ENCODE assay signal across 15 cellular contexts in the genomic region with DNA sequence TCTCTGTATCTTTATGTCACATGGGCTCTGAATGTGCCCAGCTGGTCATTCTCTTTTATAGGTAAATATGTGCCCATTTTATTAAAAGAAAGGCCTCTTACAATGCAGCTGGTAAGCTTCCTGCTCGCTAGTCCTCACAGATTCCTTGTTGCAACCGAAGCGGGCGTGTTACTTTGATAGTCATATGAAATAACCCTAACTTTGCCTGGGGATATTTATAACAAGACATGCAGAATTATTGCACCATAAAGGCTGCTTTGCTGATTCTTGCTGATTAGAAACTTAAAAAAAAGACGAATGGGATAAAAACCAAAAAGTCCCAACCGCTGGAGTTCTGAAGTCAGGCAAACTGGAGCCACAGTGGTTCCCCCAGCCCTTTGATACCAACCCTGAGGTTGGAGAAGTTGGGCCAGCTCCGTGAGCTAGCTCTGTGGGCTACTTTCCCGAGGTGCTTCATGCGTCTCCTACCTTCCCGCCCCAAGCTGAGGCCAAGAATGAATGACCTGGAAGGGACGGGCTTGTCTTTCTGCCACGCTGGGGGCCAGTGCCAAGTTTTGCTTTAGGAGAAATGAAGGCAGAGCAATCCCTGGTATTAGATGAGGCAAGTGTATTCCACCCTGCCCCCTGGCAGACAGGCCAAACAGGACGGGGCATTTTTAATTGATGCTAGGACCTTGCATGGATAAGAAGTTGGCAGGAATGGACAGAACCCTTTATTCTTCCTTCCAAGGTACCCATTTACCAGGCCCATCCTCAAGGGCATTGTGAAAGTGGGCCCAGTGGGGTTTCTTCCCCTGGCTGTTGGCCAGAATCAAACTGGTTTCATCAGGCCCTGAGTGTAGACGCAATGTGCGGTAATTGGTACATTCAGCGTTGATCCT.
DNase-seq lines count a peak whose midpoint lies in the region; TF ChIP-seq lines count a peak whose summit lies in the region.
"Had no signal": no experiment of that assay in that cellular context is flagged by ENCODE, and none has a peak within 500 bp of the region (broad histone marks: within the 10 kb centered on the region; RNA-seq: fewer than 3 reads in every experiment).

No MANE protein-coding gene starts in this region.

- POLR2A ChIA-PET in RWPE1 (lab: Yijun Ruan, JAX; ENCODE audit: low non-redundant PET): interaction anchor here (0.6 kb wide), 1 partner anchor 13 kb away, joined by 3 read pairs; no protein-coding TSS in a partner anchor

- no peaks in the 10 kb centered on the region for H3K4me1 ChIP-seq in hepatocyte (ENCODE audit: insufficient read depth)
- H3K4me1 ChIP-seq: BLaER1 had no signal

- no peaks in the 10 kb centered on the region for H3K27me3 ChIP-seq in hepatocyte
- H3K27me3 ChIP-seq: BLaER1 had no signal

- no peak overlapping the region for H3K4me3 Mint-ChIP-seq in endothelial cell (ENCODE audit: unreplicated experiment)
- H3K4me3 Mint-ChIP-seq: CD8-positive, alpha-beta memory T cell; HFFc6 had no signal

- CTCF ChIA-PET in RWPE1 (lab: Yijun Ruan, JAX): interaction anchor here (0.8 kb wide), 1 partner anchor 1687 kb away, joined by 3 read pairs; no protein-coding TSS in a partner anchor

- H3K36me3 Mint-ChIP-seq in endothelial cell (ENCODE audit: low read depth, unreplicated experiment): no peaks in the 10 kb centered on the region
- H3K36me3 Mint-ChIP-seq: CD8-positive, alpha-beta memory T cell had no signal

- H4K20me1 ChIP-seq in hepatocyte (ENCODE audit: insufficient read depth, poor library complexity, severe bottlenecking): no peaks in the 10 kb centered on the region
- H4K20me1 ChIP-seq: BLaER1 had no signal

- no peaks in the 10 kb centered on the region for H3K79me2 ChIP-seq in hepatocyte

- no peak overlapping the region for H2AFZ ChIP-seq in hepatocyte

- H3K4me2 ChIP-seq in hepatocyte: no peak overlapping the region
- H3K4me2 ChIP-seq: BLaER1, KMS-11 had no signal

- H3K9me3 ChIP-seq in hepatocyte (ENCODE audit: low read depth): no peaks in the 10 kb centered on the region
- H3K9me3 ChIP-seq: BLaER1 had no signal

- H3K27ac Mint-ChIP-seq in endothelial cell (ENCODE audit: unreplicated experiment): no peak overlapping the region
- H3K27ac Mint-ChIP-seq: CD8-positive, alpha-beta memory T cell; HFFc6 had no signal

- H3K36me3 ChIP-seq in hepatocyte (replicated peaks; ENCODE audit: insufficient read depth, low read depth): no peaks in the 10 kb centered on the region
- H3K36me3 ChIP-seq: BLaER1 had no signal

- TF ChIP-seq CTCF in RWPE1 (conservative IDR thresholded peaks at IDR 0.05; ENCODE audit: low read depth): no peak
- no peak for TF ChIP-seq CTCF in epithelial cell of esophagus (IDR thresholded peaks at IDR 0.05; ENCODE audit: insufficient read depth, low read depth, low read length, missing control alignments)
- no peak for TF ChIP-seq CTCF in hepatocyte (IDR thresholded peaks at IDR 0.05; ENCODE audit: poor library complexity)
- no peak for TF ChIP-seq CTCF in endothelial cell (IDR thresholded peaks at IDR 0.05; ENCODE audit: unreplicated experiment)

- no peak overlapping the region for H3K4me3 ChIP-seq in epithelial cell of esophagus (ENCODE audit: low read length)
- no peak overlapping the region for H3K4me3 ChIP-seq in hepatocyte
- H3K4me3 ChIP-seq: BLaER1 had no signal

- H3K4me1 Mint-ChIP-seq in endothelial cell (ENCODE audit: unreplicated experiment): peaks cover 3% of the 10 kb centered on the region
- H3K4me1 Mint-ChIP-seq: CD8-positive, alpha-beta memory T cell had no signal

- H3K9me2 ChIP-seq in hepatocyte (replicated peaks; ENCODE audit: insufficient read depth): no peaks in the 10 kb centered on the region

- peaks cover 1% of the 10 kb centered on the region for H3K27me3 Mint-ChIP-seq in endothelial cell (ENCODE audit: unreplicated experiment)

- DNase-seq in LoVo (ENCODE audit: low spot score) (peak; percentile 23), RWPE1 (ENCODE audit: low spot score) (no peak), epithelial cell of esophagus (ENCODE audit: low read depth) (peak; percentile 87), renal cortical epithelial cell (ENCODE audit: low read depth) (peak; percentile 13), hepatocyte (ENCODE audit: low spot score) (no peak), cerebellar nuclear complex (lab: John Stamatoyannopoulos, UW) (no peak), endothelial cell (ENCODE audit: low spot score) (no peak)
- DNase-seq: CD8-positive, alpha-beta memory T cell; GOT3; HFFc6; NCI-H187 treated with DMSO at 0.1 percent for 48 hours; NCI-H524 treated with DMSO at 0.1 percent for 48 hours; SHP77 had no signal

- 88% methylated on average over 16 of the region's 16 CpGs for WGBS in hepatocyte (ENCODE audit: low lambda C conversion rate, missing lambda C conversion rate)

- H3K9me3 Mint-ChIP-seq in endothelial cell (ENCODE audit: unreplicated experiment): no peaks in the 10 kb centered on the region
- H3K9me3 Mint-ChIP-seq: HFFc6 had no signal

- H3K27ac ChIP-seq in RWPE1: peak overlapping the region; percentile 36
- H3K27ac ChIP-seq in hepatocyte: no peak overlapping the region
- H3K27ac ChIP-seq: BLaER1, KMS-11 had no signal

Comparison
In these comparisons a context has a peak if more than half of its experiments do, and no peak if none do; other contexts are left out.
1. DNase-seq: peak in LoVo (single experiment), epithelial cell of esophagus (single experiment) and renal cortical epithelial cell (single experiment); none in RWPE1 (single experiment), hepatocyte (single experiment), cerebellar nuclear complex (0 of 2) and endothelial cell (single experiment).